ENCODE assay signal across 17 cellular contexts in the genomic region with DNA sequence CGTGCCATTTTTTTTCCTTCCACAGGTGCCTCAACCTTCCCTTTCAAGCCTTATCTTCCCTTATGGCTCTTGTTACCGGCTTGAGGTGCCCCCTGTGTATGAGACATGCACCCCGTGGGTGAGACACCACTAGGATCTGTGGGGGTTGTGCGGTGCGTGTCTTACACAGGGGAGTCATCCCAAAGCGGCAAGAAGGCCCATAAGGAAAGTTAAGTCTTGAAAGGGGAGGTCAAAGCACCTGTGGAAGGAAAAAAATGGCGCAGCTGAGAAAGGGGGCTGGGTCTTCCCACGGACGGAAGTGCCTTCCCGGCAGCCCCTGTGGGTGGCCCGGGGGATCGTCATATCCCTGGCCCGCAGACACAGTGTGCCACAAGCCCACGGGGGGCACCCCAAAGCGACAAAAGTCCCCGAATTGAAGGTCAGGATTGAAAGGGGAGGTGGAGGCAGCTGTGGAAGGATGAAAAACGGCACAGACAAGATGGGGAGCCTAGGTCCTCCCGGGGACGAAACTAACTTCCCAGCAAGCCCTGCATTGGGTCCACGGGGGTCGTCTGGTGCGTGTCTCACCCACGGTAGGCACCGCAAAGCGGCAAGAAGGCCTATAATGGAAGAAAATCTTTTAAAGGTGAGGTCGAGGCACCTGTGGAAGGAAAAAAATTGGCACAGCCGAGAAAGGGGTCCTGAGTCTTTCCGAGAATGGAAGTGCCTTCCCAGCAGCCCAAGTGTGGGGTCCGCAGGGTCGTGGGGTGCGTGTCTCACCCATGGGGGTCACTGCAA.
"Had no signal": no experiment of that assay in that cellular context is flagged by ENCODE, and none has a peak within 500 bp of the region (broad histone marks: within the 10 kb centered on the region; RNA-seq: fewer than 3 reads in every experiment).

No MANE protein-coding gene starts in this region.

- H3K4me3 ChIP-seq: cardiac muscle cell, ovary, SJSA1, tibial artery had no signal

- H3K27me3 ChIP-seq: cardiac muscle cell, ovary, SJSA1 had no signal

- H3K27ac ChIP-seq: cardiac muscle cell, epithelial cell of prostate, ovary, SJSA1, tibial artery, WERI-Rb-1 had no signal

- DNase-seq: activated CD4-positive, alpha-beta memory T cell treated with anti-CD3 and anti-CD28 coated beads for 36 hours; activated CD4-positive, alpha-beta T cell treated with anti-CD3 and anti-CD28 coated beads for 4 hours; activated T-cell treated with anti-CD3 and anti-CD28 coated beads, Interleukin-2, amount 50 U/mL, for 1 hour; amniotic stem cell; endodermal cell; foreskin fibroblast; hippocampal formation; naive B cell; stimulated activated naive CD8-positive, alpha-beta T cell treated with anti-CD3 and anti-CD28 coated beads, Interleukin-15, Interleukin-2, amounts not matched to agents 100 U/mL and 50 U/mL, for 24 hours; substantia nigra; WERI-Rb-1 had no signal

- ATAC-seq: activated naive CD4-positive, alpha-beta T cell treated with anti-CD3 and anti-CD28 coated beads, Interleukin-2, amount 50 U/mL, for 72 hours; stimulated activated naive CD8-positive, alpha-beta T cell treated with anti-CD3 and anti-CD28 coated beads, Interleukin-15, Interleukin-2, amounts not matched to agents 100 U/mL and 50 U/mL, for 24 hours had no signal

- H3K4me1 ChIP-seq: SJSA1, tibial artery had no signal

- H3K36me3 ChIP-seq: cardiac muscle cell, ovary, SJSA1, tibial artery, WERI-Rb-1 had no signal

- H3K9me3 ChIP-seq: ovary had no signal
